ENCODE assay signal across 27 cellular contexts in genomic region chr7:51132661-51133060, GRCh38.
DNase-seq lines count a peak whose midpoint lies in the region; ATAC-seq, FAIRE-seq and TF ChIP-seq lines count a peak whose summit lies in the region.
"Had no signal": no experiment of that assay in that cellular context is flagged by ENCODE, and none has a peak within 500 bp of the region (broad histone marks: within the 10 kb centered on the region; RNA-seq: fewer than 3 reads in every experiment).

No MANE protein-coding gene starts in this region.

- peaks cover 19% of the 10 kb centered on the region for H3K36me3 ChIP-seq in endodermal cell (ENCODE audit: control insufficient read depth, insufficient read depth, low read length)
- H3K36me3 ChIP-seq in mammary epithelial cell (ENCODE audit: insufficient read depth, low read length) = no peaks in the 10 kb centered on the region
- H3K36me3 ChIP-seq: BE2C had no signal

- no peaks in the 10 kb centered on the region for H3K27me3 ChIP-seq in endodermal cell (ENCODE audit: control insufficient read depth, insufficient read depth, low read length, poor library complexity, severe bottlenecking)
- H3K27me3 ChIP-seq in mammary epithelial cell (ENCODE audit: insufficient read depth, low read length) = no peaks in the 10 kb centered on the region
- H3K27me3 ChIP-seq: BLaER1 had no signal

- BruUV-seq in mammary epithelial cell (replicated peaks; lab: Mats Ljungman, UMichigan) = no TSS peak

- FAIRE-seq in urothelium cell line (lab: Jason Lieb, UNC) = peak; percentile 58
- FAIRE-seq: A204.1, GM12878, GM12892, GM18507 had no signal

- H3K4me2 ChIP-seq in mammary epithelial cell (ENCODE audit: insufficient read depth, low read depth, low read length) = no peak overlapping the region
- H3K4me2 ChIP-seq: BLaER1 had no signal

- H3K4me1 ChIP-seq in endodermal cell (ENCODE audit: control insufficient read depth, insufficient read depth, low read length) (peaks cover 11% of the 10 kb centered on the region), mammary epithelial cell (ENCODE audit: insufficient read depth, low read length) (no peaks in the 10 kb centered on the region)
- H3K4me1 ChIP-seq: BE2C had no signal

- in situ Hi-C loops in mammary epithelial cell (cut with MboI; ENCODE audit: low sequenced_read_pairs in 2 of 2) = loop anchor here (25.0 kb wide), 2 partner anchors 445 to 670 kb away; partner anchors contain the start of gene FIGNL1 (in 1 of the 2)

- no peaks in the 10 kb centered on the region for H4K20me1 ChIP-seq in mammary epithelial cell (ENCODE audit: insufficient read depth, low read length)
- H4K20me1 ChIP-seq: BLaER1 had no signal

- dilution Hi-C loops in mammary epithelial cell (cut with HindIII; ENCODE audit: low sequenced_read_pairs) = no loop called here

- CTCF ChIA-PET in mammary epithelial cell (lab: Charles Lee; ENCODE audit: low non-redundant PET) = no interaction called here

- peaks cover 22% of the 10 kb centered on the region for H3K9me3 ChIP-seq in endodermal cell (ENCODE audit: control insufficient read depth, low read length)
- no peaks in the 10 kb centered on the region for H3K9me3 ChIP-seq in mammary epithelial cell (replicated peaks; ENCODE audit: insufficient read depth, low read length)
- H3K9me3 ChIP-seq: BE2C had no signal

- peaks cover 29% of the 10 kb centered on the region for H3K4me1 Mint-ChIP-seq in endodermal cell
- no peaks in the 10 kb centered on the region for H3K4me1 Mint-ChIP-seq in neural crest cell
- H3K4me1 Mint-ChIP-seq: CD14-positive monocyte; CD4-positive, alpha-beta memory T cell; CD4-positive, CD25-positive, alpha-beta regulatory T cell; CD8-positive, alpha-beta memory T cell had no signal

- peaks cover 28% of the 10 kb centered on the region for H3K36me3 Mint-ChIP-seq in endodermal cell (ENCODE audit: low read depth)
- H3K36me3 Mint-ChIP-seq in neural crest cell (ENCODE audit: low read depth) = no peaks in the 10 kb centered on the region
- H3K36me3 Mint-ChIP-seq: CD14-positive monocyte; CD4-positive, alpha-beta memory T cell; CD4-positive, CD25-positive, alpha-beta regulatory T cell had no signal

- no peaks in the 10 kb centered on the region for H3K27me3 Mint-ChIP-seq in endodermal cell (ENCODE audit: insufficient read depth)
- no peaks in the 10 kb centered on the region for H3K27me3 Mint-ChIP-seq in neural crest cell (ENCODE audit: low read depth)
- H3K27me3 Mint-ChIP-seq: CD4-positive, alpha-beta memory T cell; CD4-positive, CD25-positive, alpha-beta regulatory T cell had no signal

- WGBS in endodermal cell (ENCODE audit: insufficient coverage in 1 of 2, insufficient read length in 1 of 2), 2 experiments = 89 to 95% methylated on average over 3 of the region's 3 CpGs
- WGBS in mammary epithelial cell (ENCODE audit: low coverage, missing lambda C conversion rate) = 95% methylated on average over 3 of the region's 3 CpGs

- H3K4me3 Mint-ChIP-seq in endodermal cell (no peak overlapping the region), neural crest cell (no peak overlapping the region)
- H3K4me3 Mint-ChIP-seq: CD14-positive monocyte; CD4-positive, alpha-beta memory T cell; CD4-positive, CD25-positive, alpha-beta regulatory T cell; CD8-positive, alpha-beta memory T cell had no signal

- H3K9me3 Mint-ChIP-seq in endodermal cell = peaks cover 11% of the 10 kb centered on the region
- H3K9me3 Mint-ChIP-seq in neural crest cell = peaks cover 2% of the 10 kb centered on the region
- H3K9me3 Mint-ChIP-seq: CD4-positive, CD25-positive, alpha-beta regulatory T cell; CD8-positive, alpha-beta memory T cell had no signal

- peak; percentile 10 for DNase-seq in endodermal cell
- no peak for DNase-seq in neural crest cell (ENCODE audit: low read depth, low spot score)
- no peak for DNase-seq in urothelium cell line (ENCODE audit: low spot score)
- no peak for DNase-seq in mammary epithelial cell
- DNase-seq in central memory CD4-positive, alpha-beta T cell = no peak
- DNase-seq: 8988T; ACHN; BE2C; C1 segment of cervical spinal cord; CD4-positive, alpha-beta memory T cell; CD4-positive, CD25-positive, alpha-beta regulatory T cell; CD8-positive, alpha-beta memory T cell; COR-L47; DMS 273 treated with DMSO at 0.1 percent for 48 hours; DMS153; DMS53; DMS79; DND-41; EL; GDM1 had no signal

- H3K27ac Mint-ChIP-seq in endodermal cell (no peak overlapping the region), neural crest cell (ENCODE audit: unreplicated experiment) (peak overlapping the region; percentile 50)
- H3K27ac Mint-ChIP-seq: CD14-positive monocyte; CD4-positive, alpha-beta memory T cell; CD4-positive, CD25-positive, alpha-beta regulatory T cell; CD8-positive, alpha-beta memory T cell had no signal

- TF ChIP-seq CTCF in endodermal cell (conservative IDR thresholded peaks at IDR 0.05) (no peak), neural crest cell (conservative IDR thresholded peaks at IDR 0.05) (no peak), mammary epithelial cell (conservative IDR thresholded peaks at IDR 0.05 in 1 of 2, IDR thresholded peaks at IDR 0.05 in 1 of 2; ENCODE audit: extremely low read depth in 1 of 2, insufficient read depth in 1 of 2, low read depth in 1 of 2, low read length in 2 of 2) (no peak)

- H3K4me3 ChIP-seq in endodermal cell (ENCODE audit: low read length) = peak overlapping the region; percentile 10
- H3K4me3 ChIP-seq in mammary epithelial cell (replicated peaks in 1 of 3; ENCODE audit: insufficient read depth in 1 of 3, low read depth in 2 of 3, low read length in 3 of 3) = no peak overlapping the region
- H3K4me3 ChIP-seq: BLaER1, GM12878 had no signal

- ATAC-seq in HG02981 (IDR thresholded peaks at IDR 0.05; ENCODE audit: unreplicated experiment) = no peak
- ATAC-seq: GM12878 had no signal

- intact Hi-C loops in mammary epithelial cell (cut with micrococcal nuclease) = no loop called here

- H3K27ac ChIP-seq in endodermal cell (ENCODE audit: low read depth, low read length) (no peak overlapping the region), mammary epithelial cell (ENCODE audit: insufficient read depth, low read depth, low read length) (no peak overlapping the region)
- H3K27ac ChIP-seq: BLaER1 had no signal

- no peaks in the 10 kb centered on the region for H3K79me2 ChIP-seq in mammary epithelial cell (ENCODE audit: insufficient read depth, low read length)

- H2AFZ ChIP-seq in mammary epithelial cell (ENCODE audit: low read depth, low read length) = no peak overlapping the region

- no peak overlapping the region for H3K9ac ChIP-seq in endodermal cell (ENCODE audit: extremely low read depth, low read length, poor library complexity, severe bottlenecking)
- no peak overlapping the region for H3K9ac ChIP-seq in mammary epithelial cell (ENCODE audit: insufficient read depth, low read length)
- H3K9ac ChIP-seq: BLaER1 had no signal
